ENCODE assay signal across 9 cellular contexts in genomic region chr2:32182667-32183066, GRCh38.
"Had no signal": no experiment of that assay in that cellular context is flagged by ENCODE, and none has a peak within 500 bp of the region (broad histone marks: within the 10 kb centered on the region; RNA-seq: fewer than 3 reads in every experiment).

No MANE protein-coding gene starts in this region.

- H3K4me1 ChIP-seq: HAP-1 had no signal

- DNase-seq: GM23248, GOT3, H7, HFFc6, IMR-90, KG1 had no signal

- H3K27ac ChIP-seq: GM23248 had no signal

- H3K4me3 ChIP-seq: GM23248, HAP-1, K562 had no signal

- H3K9me3 ChIP-seq: HAP-1 had no signal

- ATAC-seq: HCT116, K562 had no signal

- H2AFZ ChIP-seq: GM23248 had no signal
